17 cellular contexts compared by ENCODE assay signal in genomic region chr12:508145-508544, GRCh38. TPM values are rescaled to one million over a fixed set of nuclear protein-coding genes. Genes with fewer than 3 reads are reported as not detected.
DNase-seq lines count a peak whose midpoint lies in the region; ATAC-seq, FAIRE-seq and TF ChIP-seq lines count a peak whose summit lies in the region.
"Had no signal": no experiment of that assay in that cellular context is flagged by ENCODE, and none has a peak within 500 bp of the region (broad histone marks: within the 10 kb centered on the region; RNA-seq: fewer than 3 reads in every experiment).

No MANE protein-coding gene starts in this region.

- H3K27ac ChIP-seq in 22Rv1, result peak overlapping the region; percentile 94; the same call in 1 of the 2 replicates
- peak overlapping the region; percentile 67 for H3K27ac ChIP-seq in DOHH2 (ENCODE audit: low read depth, low read length)
- peak overlapping the region; percentile 92 for H3K27ac ChIP-seq in PC-3 (ENCODE audit: low read length)
- peak overlapping the region; percentile 60 to 67 for H3K27ac ChIP-seq in kidney (ENCODE audit: low read depth in 2 of 2, low read length in 2 of 2)
- H3K27ac ChIP-seq: SJSA1 had no signal

- peaks cover 9% of the 10 kb centered on the region; the same call in 1 of the 2 replicates for H3F3A ChIP-seq in DOHH2 (ENCODE audit: control insufficient read depth, insufficient read depth)
- H3F3A ChIP-seq in PC-3 (ENCODE audit: low read length, unreplicated experiment), result peaks cover 5% of the 10 kb centered on the region

- peaks cover 57% of the 10 kb centered on the region for H3K4me1 ChIP-seq in DOHH2 (ENCODE audit: control insufficient read depth, low read length)
- H3K4me1 ChIP-seq in PC-3 (ENCODE audit: insufficient read depth, low read length), result peaks cover 39% of the 10 kb centered on the region
- H3K4me1 ChIP-seq in kidney (ENCODE audit: control insufficient read depth in 1 of 2, insufficient read depth in 1 of 2, low read depth in 1 of 2, low read length in 2 of 2), result peaks cover 15 to 28% of the 10 kb centered on the region in 2 donors

- H3K9me3 ChIP-seq in DOHH2 (ENCODE audit: control insufficient read depth, insufficient read depth, low read length) (no peaks in the 10 kb centered on the region), PC-3 (ENCODE audit: low read length) (no peaks in the 10 kb centered on the region), kidney (ENCODE audit: control insufficient read depth in 1 of 2, low read length in 2 of 2) (no peaks in the 10 kb centered on the region)
- H3K9me3 ChIP-seq: SJSA1 had no signal

- H3K4me2 ChIP-seq in DOHH2 (ENCODE audit: low read length), result peak overlapping the region; percentile 67; the same call in 1 of the 2 replicates
- no peak overlapping the region for H3K4me2 ChIP-seq in PC-3 (ENCODE audit: low read length)

- H4K20me1 ChIP-seq in DOHH2 (ENCODE audit: control insufficient read depth, insufficient read depth, low read depth, low read length), result no peaks in the 10 kb centered on the region
- no peaks in the 10 kb centered on the region for H4K20me1 ChIP-seq in PC-3 (ENCODE audit: low read length)

- CTCF ChIA-PET in PC-3 (lab: Charles Lee), result no interaction called here

- intact Hi-C loops in PC-3 (cut with micrococcal nuclease), result loop anchor here (5.0 kb wide), 1 partner anchor 34 kb away; no protein-coding TSS in a partner anchor
- intact Hi-C loops in kidney (cut with DNase I), result no loop called here

- TF ChIP-seq CTCF in 22Rv1 (IDR thresholded peaks at IDR 0.05), result no peak
- TF ChIP-seq CTCF in DOHH2 (IDR thresholded peaks at IDR 0.05; ENCODE audit: low read depth, low read length, poor library complexity, severe bottlenecking), result no peak
- TF ChIP-seq CTCF in PC-3 (conservative IDR thresholded peaks at IDR 0.05; ENCODE audit: low read depth, low read length), result no peak
- no peak for TF ChIP-seq CTCF in kidney (IDR thresholded peaks at IDR 0.05; ENCODE audit: borderline replicate concordance, extremely low read depth, insufficient read depth)

- ATAC-seq in PC-3 (no peak), HG03469 (IDR thresholded peaks at IDR 0.05; ENCODE audit: unreplicated experiment) (no peak), GM21737 (IDR thresholded peaks at IDR 0.05; ENCODE audit: unreplicated experiment) (no peak)
- ATAC-seq: T-cell had no signal

- DNase-seq in PC-3 (no peak), kidney (no peak), SW480 (ENCODE audit: low spot score) (no peak)
- no peak for DNase-seq in activated effector memory CD4-positive, alpha-beta T cell treated with Interleukin-2 at 50 U/mL for 16 hours
- DNase-seq: CD4-positive, alpha-beta T cell; EL; NCI-H1694; NCI-H446 treated with DMSO at 0.1 percent for 48 hours; NCI-H774; RPMI8226; T-cell had no signal

- H3K4me3 ChIP-seq in DOHH2 (ENCODE audit: low read length), result no peak overlapping the region
- H3K4me3 ChIP-seq in PC-3 (ENCODE audit: low read length), result no peak overlapping the region
- no peak overlapping the region for H3K4me3 ChIP-seq in kidney (ENCODE audit: low read length in 2 of 2)
- H3K4me3 ChIP-seq: SJSA1 had no signal

- POLR2A ChIA-PET in PC-3 (lab: Charles Lee; ENCODE audit: unreplicated experiment), result no interaction called here

- H3K36me3 ChIP-seq in DOHH2 (ENCODE audit: control insufficient read depth, low read length), result no peaks in the 10 kb centered on the region
- H3K36me3 ChIP-seq in PC-3 (ENCODE audit: low read depth, low read length), result no peaks in the 10 kb centered on the region
- no peaks in the 10 kb centered on the region for H3K36me3 ChIP-seq in kidney (ENCODE audit: control insufficient read depth in 1 of 2, insufficient read depth in 2 of 2, low read length in 2 of 2)
- H3K36me3 ChIP-seq: SJSA1 had no signal

- no peak for FAIRE-seq in kidney (lab: Jason Lieb, UNC)

- H3K79me2 ChIP-seq in DOHH2 (ENCODE audit: control insufficient read depth, low read length) (no peaks in the 10 kb centered on the region), PC-3 (ENCODE audit: low read length) (no peaks in the 10 kb centered on the region)

- H3K9ac ChIP-seq in PC-3 (ENCODE audit: low read length) (no peak overlapping the region), kidney (ENCODE audit: low read length in 2 of 2) (peak overlapping the region in 1 of 2 donors; percentile 9)

- H3K27me3 ChIP-seq in DOHH2 (ENCODE audit: control insufficient read depth, low read length) (no peaks in the 10 kb centered on the region), PC-3 (ENCODE audit: low read length) (no peaks in the 10 kb centered on the region)

- no TSS peak for BruUV-seq in PC-3 (replicated peaks; lab: Mats Ljungman, UMichigan)

- H3K9me2 ChIP-seq in DOHH2 (replicated peaks; ENCODE audit: control insufficient read depth, low read length) (no peaks in the 10 kb centered on the region), PC-3 (replicated peaks; ENCODE audit: low read length) (no peaks in the 10 kb centered on the region)

- no peak overlapping the region for H2AFZ ChIP-seq in PC-3 (ENCODE audit: low read length)

RNA-seq across cellular contexts. Expression of gene B4GALNT3, which starts 48.4 kb away (rescaled TPM):
- total RNA-seq in PC-3 (2014; rRNA removed) (3.7 and 5.0 TPM in 2 replicates), kidney (12.5 TPM)
- 11.3 TPM for polyA plus RNA-seq in kidney (ENCODE audit: insufficient read depth, low read depth, low replicate concordance)
- total RNA-seq: B cell, SJSA1 had no signal
